In the genomic region with DNA sequence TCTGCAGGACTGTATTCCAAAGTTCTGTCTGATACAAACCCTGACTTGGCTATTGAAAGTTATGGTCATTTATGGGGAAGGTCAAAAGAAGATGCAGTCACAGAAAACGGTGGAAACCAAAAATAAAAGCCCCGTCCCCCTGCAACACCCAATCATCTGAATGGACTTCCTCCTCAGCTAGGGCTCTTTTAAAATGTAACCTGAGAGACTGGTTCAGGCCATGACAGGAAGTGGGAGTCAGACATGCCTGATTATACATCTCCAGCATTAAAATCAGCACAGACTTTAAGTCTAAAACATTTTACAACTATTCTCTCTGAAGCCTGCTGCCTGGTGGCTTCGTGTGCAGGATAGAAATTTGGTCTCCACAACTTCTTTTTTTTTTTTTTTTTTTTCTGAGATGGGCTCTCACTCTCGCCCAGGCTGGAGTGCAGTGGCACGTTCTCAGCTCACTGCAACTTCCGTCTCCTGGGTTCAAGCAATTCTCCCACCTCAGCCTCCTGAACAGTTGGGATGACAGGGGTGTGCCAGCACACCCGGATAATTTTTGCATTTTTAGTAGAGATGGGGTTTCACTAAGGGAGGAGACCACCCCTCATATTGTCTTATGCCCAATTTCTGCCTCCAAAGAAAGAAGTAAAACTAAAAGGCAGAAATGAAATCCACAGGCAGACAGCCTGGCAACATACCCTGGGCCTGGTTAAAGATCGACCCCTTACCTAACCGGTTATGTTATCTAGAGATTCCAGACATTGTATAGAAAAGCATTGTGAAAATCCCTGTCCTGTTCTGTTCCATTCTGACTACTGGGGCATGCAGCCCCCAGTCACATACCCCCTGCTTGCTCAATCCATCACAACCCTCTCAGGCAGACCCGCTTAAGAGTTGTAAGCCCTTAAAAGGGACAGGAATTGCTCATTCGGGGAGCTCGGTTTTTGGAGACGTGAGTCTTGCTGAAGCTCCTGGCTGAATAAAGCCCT, we compare ENCODE assay signal across 8 cellular contexts. TPM values are rescaled to one million over a fixed set of nuclear protein-coding genes. Genes with fewer than 3 reads are reported as not detected.
DNase-seq lines count a peak whose midpoint lies in the region; ATAC-seq, FAIRE-seq and TF ChIP-seq lines count a peak whose summit lies in the region.

No MANE protein-coding gene starts in this region.

- H3K4me1 Mint-ChIP-seq in chondrocyte (ENCODE audit: low read depth): peaks cover 19% of the 10 kb centered on the region
- no peaks in the 10 kb centered on the region for H3K4me1 Mint-ChIP-seq in stimulated activated effector memory CD8-positive, alpha-beta T cell treated with anti-CD3 and anti-CD28 coated beads, Interleukin-12 subunit alpha, Interleukin-12 subunit beta, amount 100 ng/mL, for 72 hours

- peaks cover 2% of the 10 kb centered on the region for H3K36me3 Mint-ChIP-seq in chondrocyte (ENCODE audit: low read depth)
- no peaks in the 10 kb centered on the region for H3K36me3 Mint-ChIP-seq in stimulated activated effector memory CD8-positive, alpha-beta T cell treated with anti-CD3 and anti-CD28 coated beads, Interleukin-12 subunit alpha, Interleukin-12 subunit beta, amount 100 ng/mL, for 72 hours

- peak overlapping the region; percentile 57 for H3K9ac ChIP-seq in BLaER1

- peak overlapping the region; percentile 36 for H3K27ac Mint-ChIP-seq in chondrocyte (ENCODE audit: unreplicated experiment)
- H3K27ac Mint-ChIP-seq in stimulated activated effector memory CD8-positive, alpha-beta T cell treated with anti-CD3 and anti-CD28 coated beads, Interleukin-12 subunit alpha, Interleukin-12 subunit beta, amount 100 ng/mL, for 72 hours: no peak overlapping the region

- no peak overlapping the region for H3K4me3 Mint-ChIP-seq in chondrocyte (ENCODE audit: unreplicated experiment)
- no peak overlapping the region for H3K4me3 Mint-ChIP-seq in stimulated activated effector memory CD8-positive, alpha-beta T cell treated with anti-CD3 and anti-CD28 coated beads, Interleukin-12 subunit alpha, Interleukin-12 subunit beta, amount 100 ng/mL, for 72 hours

- H3K36me3 ChIP-seq in BLaER1: peaks cover 28% of the 10 kb centered on the region
- H3K36me3 ChIP-seq in BE2C: no peaks in the 10 kb centered on the region

- H3K27me3 ChIP-seq in BLaER1 (no peaks in the 10 kb centered on the region), BE2C (0 out of 2 replicates have a peak, but pooled peaks cover 5% of the 10 kb centered on the region)

- peak overlapping the region; percentile 75 for H3K27ac ChIP-seq in BLaER1

- peak overlapping the region; percentile 85 for H3K4me2 ChIP-seq in BLaER1

- peaks cover 72% of the 10 kb centered on the region for H3K4me1 ChIP-seq in BLaER1
- H3K4me1 ChIP-seq in BE2C: no peaks in the 10 kb centered on the region

- FAIRE-seq in frontal cortex (lab: Jason Lieb, UNC): no peak

- H3K9me3 ChIP-seq in BLaER1 (no peaks in the 10 kb centered on the region), BE2C (no peaks in the 10 kb centered on the region)

- H4K20me1 ChIP-seq in BLaER1: no peaks in the 10 kb centered on the region

- no peak for DNase-seq in chondrocyte (ENCODE audit: low spot score)
- no peak for DNase-seq in stimulated activated effector memory CD8-positive, alpha-beta T cell treated with anti-CD3 and anti-CD28 coated beads, Interleukin-12 subunit alpha, Interleukin-12 subunit beta, amount 100 ng/mL, for 72 hours (ENCODE audit: low spot score in 2 of 2)
- DNase-seq in iPS-NIHi11 (ENCODE audit: low spot score): no peak
- DNase-seq in frontal cortex (ENCODE audit: low spot score in 2 of 2): no peak
- no peak for DNase-seq in BE2C

- TF ChIP-seq CTCF in chondrocyte (IDR thresholded peaks at IDR 0.05) (no peak), BE2C (IDR thresholded peaks at IDR 0.05; ENCODE audit: low read depth, low read length) (no peak)

- no peaks in the 10 kb centered on the region for H3K27me3 Mint-ChIP-seq in chondrocyte (ENCODE audit: low read depth)

- H3K4me3 ChIP-seq in BLaER1 (peak overlapping the region; percentile 44; the same call in 1 of the 2 replicates), BE2C (ENCODE audit: low read depth, low read length) (no peak overlapping the region)

- H3K9me3 Mint-ChIP-seq in chondrocyte (ENCODE audit: low read depth): no peaks in the 10 kb centered on the region
- no peaks in the 10 kb centered on the region for H3K9me3 Mint-ChIP-seq in stimulated activated effector memory CD8-positive, alpha-beta T cell treated with anti-CD3 and anti-CD28 coated beads, Interleukin-12 subunit alpha, Interleukin-12 subunit beta, amount 100 ng/mL, for 72 hours

- ATAC-seq in GM19324 (IDR thresholded peaks at IDR 0.05; ENCODE audit: low FRiP score, unreplicated experiment): peak; percentile 61
- peak; percentile 43 for ATAC-seq in HG03457 (IDR thresholded peaks at IDR 0.05; ENCODE audit: unreplicated experiment)
- no peak for ATAC-seq in stimulated activated effector memory CD8-positive, alpha-beta T cell treated with anti-CD3 and anti-CD28 coated beads, Interleukin-12 subunit alpha, Interleukin-12 subunit beta, amount 100 ng/mL, for 72 hours

RNA-seq across cellular contexts. Expression of gene HACD1, which starts 30.1 kb away (rescaled TPM):
- total RNA-seq in chondrocyte (31.6 to 77.4 TPM (median 71.6 TPM) in 3 replicates), frontal cortex (18.3 TPM)
- 10.6 TPM for polyA plus RNA-seq in BE2C (2012; ENCODE audit: insufficient read depth, insufficient read length, low read depth)

RNA-seq across cellular contexts. Expression of gene STAM, which starts 56.9 kb away (rescaled TPM):
- total RNA-seq in chondrocyte (27.4 to 30.7 TPM (median 27.6 TPM) in 3 replicates), frontal cortex (28.9 TPM)
- polyA plus RNA-seq in BE2C (2012; ENCODE audit: insufficient read depth, insufficient read length, low read depth): 26.7 TPM
